Comparison of ENCODE assay signal across 35 cellular contexts in genomic region chr22:33859311-33859710, GRCh38.
"Had no signal": no experiment of that assay in that cellular context is flagged by ENCODE, and none has a peak within 500 bp of the region (broad histone marks: within the 10 kb centered on the region; RNA-seq: fewer than 3 reads in every experiment).

No MANE protein-coding gene starts in this region.

- DNase-seq: activated CD4-positive, alpha-beta memory T cell treated with anti-CD3 and anti-CD28 coated beads for 36 hours; activated CD4-positive, alpha-beta T cell treated with anti-CD3 and anti-CD28 coated beads for 1 hour; activated CD4-positive, alpha-beta T cell treated with anti-CD3 and anti-CD28 coated beads for 36 hours; activated CD4-positive, alpha-beta T cell treated with anti-CD3 and anti-CD28 coated beads for 48 hours; activated CD4-positive, alpha-beta T cell treated with anti-CD3 and anti-CD28 coated beads, Interleukin-2, amount 50 U/mL, for 1 hour; activated CD4-positive, alpha-beta T cell treated with anti-CD3 and anti-CD28 coated beads, Interleukin-2, amount 50 U/mL, for 4 hours; activated CD4-positive, CD25-positive, alpha-beta regulatory T cell; activated CD8-positive, alpha-beta memory T cell treated with anti-CD3 and anti-CD28 coated beads, Interleukin-2, amount 50 U/mL, for 4 hours; activated CD8-positive, alpha-beta T cell treated with anti-CD3 and anti-CD28 coated beads for 36 hours; activated effector memory CD4-positive, alpha-beta T cell treated with anti-CD3 and anti-CD28 coated beads, Interleukin-2, amount 50 U/mL, for 16 hours; activated gamma-delta T cell treated with Interleukin-2 at 50 U/mL for 16 hours; activated naive CD4-positive, alpha-beta T cell; activated naive CD4-positive, alpha-beta T cell treated with anti-CD3 and anti-CD28 coated beads for 36 hours; activated naive CD4-positive, alpha-beta T cell treated with anti-CD3 and anti-CD28 coated beads, Interleukin-2, amount 50 U/mL, for 16 hours; activated naive CD8-positive, alpha-beta T cell treated with anti-CD3 and anti-CD28 coated beads for 36 hours; activated T-cell treated with anti-CD3 and anti-CD28 coated beads for 4 hours; activated T-cell treated with anti-CD3 and anti-CD28 coated beads, Interleukin-2, amount 50 U/mL, for 1 hour; activated T-cell treated with anti-CD3 and anti-CD28 coated beads, Interleukin-2, amount 50 U/mL, for 4 hours; activated T-cell treated with anti-CD3 and anti-CD28 coated beads, Interleukin-2, amount 50 U/mL, for 72 hours; adrenal gland; amniotic stem cell; aorta; body of pancreas; brain microvascular endothelial cell; central memory CD4-positive, alpha-beta T cell; T-helper 1 cell; T-helper 2 cell; T-helper 9 cell had no signal

- H3K27me3 ChIP-seq: adrenal gland, body of pancreas, brain microvascular endothelial cell, breast epithelium had no signal

- H3K4me1 ChIP-seq: body of pancreas, breast epithelium had no signal

- H3K36me3 Mint-ChIP-seq: activated CD4-positive, alpha-beta memory T cell treated with anti-CD3 and anti-CD28 coated beads for 36 hours; activated naive CD4-positive, alpha-beta T cell treated with anti-CD3 and anti-CD28 coated beads, Interleukin-2, amount 50 U/mL, for 72 hours; activated naive CD8-positive, alpha-beta T cell treated with anti-CD3 and anti-CD28 coated beads for 36 hours had no signal

- H3K4me3 Mint-ChIP-seq: activated CD4-positive, alpha-beta memory T cell treated with anti-CD3 and anti-CD28 coated beads for 36 hours; activated CD4-positive, alpha-beta T cell treated with anti-CD3 and anti-CD28 coated beads for 36 hours; activated CD8-positive, alpha-beta T cell treated with anti-CD3 and anti-CD28 coated beads for 36 hours; activated naive CD4-positive, alpha-beta T cell treated with anti-CD3 and anti-CD28 coated beads for 36 hours; activated naive CD8-positive, alpha-beta T cell treated with anti-CD3 and anti-CD28 coated beads for 36 hours; activated T-cell treated with anti-CD3 and anti-CD28 coated beads, Interleukin-2, amount 50 U/mL, for 4 hours; activated T-cell treated with anti-CD3 and anti-CD28 coated beads, Interleukin-2, amount 50 U/mL, for 72 hours; activated T-helper 1 cell treated with anti-CD3 and anti-CD28 coated beads, Interleukin-12 subunit alpha, Interleukin-12 subunit beta, Interleukin-2, Interleukin-4 antibody, amounts not matched to agents 30 ng/mL and 10 ng/mL and 1 ng/mL, durations not matched to agents 14 hours and 24 hours and 36 hours; activated T-helper 17 cell treated with anti-CD3 and anti-CD28 coated beads, Interleukin-2, amount 50 U/mL, for 72 hours; T-helper 1 cell treated with Interleukin-12 subunit alpha and Interleukin-12 subunit beta and Interleukin-4 antibody, amounts not matched to agents 30 μg/mL and 1 μg/mL, for 36 hours; T-helper 2 cell treated with Interferon-gamma antibody and Interleukin-4, amounts not matched to agents 5 μg/mL and 100 μg/mL, for 36 hours had no signal

- H3K27me3 Mint-ChIP-seq: activated CD4-positive, alpha-beta memory T cell treated with anti-CD3 and anti-CD28 coated beads for 36 hours; activated CD4-positive, alpha-beta T cell treated with anti-CD3 and anti-CD28 coated beads for 36 hours; activated CD8-positive, alpha-beta T cell treated with anti-CD3 and anti-CD28 coated beads for 36 hours; activated naive CD8-positive, alpha-beta T cell treated with anti-CD3 and anti-CD28 coated beads for 36 hours; activated T-helper 17 cell treated with anti-CD3 and anti-CD28 coated beads, Interleukin-2, amount 50 U/mL, for 72 hours had no signal

- H3K4me1 Mint-ChIP-seq: activated CD4-positive, alpha-beta T cell treated with anti-CD3 and anti-CD28 coated beads for 36 hours; activated T-helper 17 cell treated with anti-CD3 and anti-CD28 coated beads, Interleukin-2, amount 50 U/mL, for 72 hours had no signal

- H3K27ac ChIP-seq: adrenal gland, body of pancreas, brain microvascular endothelial cell, breast epithelium, VCaP had no signal

- H3K9me3 Mint-ChIP-seq: activated CD8-positive, alpha-beta T cell treated with anti-CD3 and anti-CD28 coated beads for 36 hours; activated naive CD4-positive, alpha-beta T cell treated with anti-CD3 and anti-CD28 coated beads for 36 hours; activated naive CD4-positive, alpha-beta T cell treated with anti-CD3 and anti-CD28 coated beads, Interleukin-2, amount 50 U/mL, for 72 hours; activated naive CD8-positive, alpha-beta T cell treated with anti-CD3 and anti-CD28 coated beads for 36 hours; activated T-cell treated with anti-CD3 and anti-CD28 coated beads, Interleukin-2, amount 50 U/mL, for 4 hours; activated T-helper 17 cell treated with anti-CD3 and anti-CD28 coated beads, Interleukin-2, amount 50 U/mL, for 72 hours had no signal

- H3K9me3 ChIP-seq: adrenal gland, body of pancreas, breast epithelium had no signal

- H3K27ac Mint-ChIP-seq: activated CD4-positive, alpha-beta memory T cell treated with anti-CD3 and anti-CD28 coated beads for 36 hours; activated CD4-positive, alpha-beta T cell treated with anti-CD3 and anti-CD28 coated beads for 36 hours; activated CD8-positive, alpha-beta T cell treated with anti-CD3 and anti-CD28 coated beads for 36 hours; activated naive CD4-positive, alpha-beta T cell treated with anti-CD3 and anti-CD28 coated beads for 36 hours; activated naive CD4-positive, alpha-beta T cell treated with anti-CD3 and anti-CD28 coated beads, Interleukin-2, amount 50 U/mL, for 72 hours; activated naive CD8-positive, alpha-beta T cell treated with anti-CD3 and anti-CD28 coated beads for 36 hours; activated T-cell treated with anti-CD3 and anti-CD28 coated beads, Interleukin-2, amount 50 U/mL, for 72 hours; activated T-helper 1 cell treated with anti-CD3 and anti-CD28 coated beads, Interleukin-12 subunit alpha, Interleukin-12 subunit beta, Interleukin-2, Interleukin-4 antibody, amounts not matched to agents 30 ng/mL and 10 ng/mL and 1 ng/mL, durations not matched to agents 14 hours and 24 hours and 36 hours; activated T-helper 17 cell treated with anti-CD3 and anti-CD28 coated beads, Interleukin-2, amount 50 U/mL, for 72 hours; T-helper 1 cell treated with Interleukin-12 subunit alpha and Interleukin-12 subunit beta and Interleukin-4 antibody, amounts not matched to agents 30 μg/mL and 1 μg/mL, for 36 hours; T-helper 2 cell treated with Interferon-gamma antibody and Interleukin-4, amounts not matched to agents 5 μg/mL and 100 μg/mL, for 36 hours had no signal

- H3K36me3 ChIP-seq: adrenal gland, brain microvascular endothelial cell, breast epithelium had no signal

- H3K4me3 ChIP-seq: adrenal gland, body of pancreas, breast epithelium had no signal
